23 cellular contexts compared by ENCODE assay signal in the genomic region with DNA sequence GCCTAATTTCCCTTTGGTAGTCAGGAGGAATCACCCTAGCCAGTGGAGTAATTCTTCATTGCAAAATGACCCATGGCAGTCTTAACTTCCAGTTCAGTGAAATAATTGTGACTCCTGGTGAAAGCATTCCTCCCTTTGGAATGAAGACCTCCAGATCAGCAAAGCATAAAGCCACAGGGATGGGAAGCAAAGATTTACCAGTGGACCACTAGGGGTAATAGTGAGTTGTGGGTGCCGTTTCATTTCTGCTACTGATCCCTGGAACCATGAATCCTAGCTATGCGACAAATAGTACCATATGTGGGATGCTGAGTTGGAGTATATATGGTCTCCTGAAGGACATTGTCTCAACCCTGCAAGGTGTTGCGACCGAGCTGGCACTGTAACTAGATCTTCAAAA. TPM values are rescaled to one million over a fixed set of nuclear protein-coding genes. Genes with fewer than 3 reads are reported as not detected.
DNase-seq lines count a peak whose midpoint lies in the region; ATAC-seq and TF ChIP-seq lines count a peak whose summit lies in the region.
"Had no signal": no experiment of that assay in that cellular context is flagged by ENCODE, and none has a peak within 500 bp of the region (broad histone marks: within the 10 kb centered on the region; RNA-seq: fewer than 3 reads in every experiment).

No MANE protein-coding gene starts in this region.

- H3K36me3 ChIP-seq in BJ (ENCODE audit: control insufficient read depth, insufficient read depth, low read length) (peaks cover 12% of the 10 kb centered on the region), brain microvascular endothelial cell (replicated peaks) (peaks cover 17% of the 10 kb centered on the region), left ventricle myocardium inferior (peaks cover 26% of the 10 kb centered on the region)

- no peak overlapping the region for H3K4me3 Mint-ChIP-seq in HFFc6
- H3K4me3 Mint-ChIP-seq: activated T-cell treated with anti-CD3 and anti-CD28 coated beads, Interleukin-2, amount 50 U/mL, for 24 hours; naive B cell; T-cell had no signal

- H3K27me3 ChIP-seq in BJ (ENCODE audit: control insufficient read depth, insufficient read depth, low read length): no peaks in the 10 kb centered on the region
- no peaks in the 10 kb centered on the region for H3K27me3 ChIP-seq in brain microvascular endothelial cell (replicated peaks)
- H3K27me3 ChIP-seq in left ventricle myocardium inferior (ENCODE audit: low read depth): no peaks in the 10 kb centered on the region
- H3K27me3 ChIP-seq: stomach had no signal

- peaks cover 7% of the 10 kb centered on the region for H3K4me1 Mint-ChIP-seq in HFFc6 (ENCODE audit: low read depth)

- no peaks in the 10 kb centered on the region for H3K4me1 ChIP-seq in left ventricle myocardium inferior
- H3K4me1 ChIP-seq: parathyroid adenoma, stomach had no signal

- H3K9me3 ChIP-seq in left ventricle myocardium inferior (replicated peaks): no peaks in the 10 kb centered on the region
- H3K9me3 ChIP-seq: stomach had no signal

- H3K36me3 Mint-ChIP-seq in HFFc6 (ENCODE audit: low read depth): peaks cover 5% of the 10 kb centered on the region; the same call in 1 of the 2 replicates

- in situ Hi-C loops in brain microvascular endothelial cell (cut with HindIII; ENCODE audit: low pct_ligation_motif_present, low sequenced_read_pairs): no loop called here

- no peaks in the 10 kb centered on the region for H3K9me3 Mint-ChIP-seq in HFFc6
- H3K9me3 Mint-ChIP-seq: activated T-cell treated with anti-CD3 and anti-CD28 coated beads, Interleukin-2, amount 50 U/mL, for 24 hours; naive B cell; T-cell had no signal

- peak; percentile 13; the same call in 1 of the 2 replicates for TF ChIP-seq CTCF in BJ (IDR thresholded peaks at IDR 0.05; ENCODE audit: insufficient read depth, low read depth, low read length)
- TF ChIP-seq CTCF in HFFc6 (IDR thresholded peaks at IDR 0.05): peak; percentile 36; the same call in 1 of the 2 replicates
- TF ChIP-seq CTCF in brain microvascular endothelial cell (IDR thresholded peaks at IDR 0.05; ENCODE audit: low read depth, low read length, missing control alignments): peak; percentile 38
- no peak for TF ChIP-seq CTCF in left ventricle myocardium inferior (IDR thresholded peaks at IDR 0.05; ENCODE audit: borderline replicate concordance)

- peak; percentile 11 for ATAC-seq in left lobe of liver
- ATAC-seq in HG03457 (IDR thresholded peaks at IDR 0.05; ENCODE audit: unreplicated experiment): no peak
- no peak for ATAC-seq in HG03039 (IDR thresholded peaks at IDR 0.05; ENCODE audit: unreplicated experiment)
- ATAC-seq: GM12878, T-cell had no signal

- CTCF ChIA-PET in BJ (lab: Yijun Ruan, JAX): interaction anchor here (1.6 kb wide), 1 partner anchor 9 kb away, joined by 5 read pairs; no protein-coding TSS in a partner anchor

- no peak overlapping the region for H3K27ac ChIP-seq in brain microvascular endothelial cell
- no peak overlapping the region for H3K27ac ChIP-seq in left ventricle myocardium inferior (replicated peaks)
- H3K27ac ChIP-seq: parathyroid adenoma, stomach had no signal

- DNase-seq in BJ (ENCODE audit: low read depth) (no peak), HFFc6 (peak; percentile 16), brain microvascular endothelial cell (no peak), left lobe of liver (ENCODE audit: low spot score) (no peak), left ventricle myocardium inferior (no peak), NCI-H1436 (lab: John Stamatoyannopoulos, UW) (no peak)
- DNase-seq: activated CD4-positive, alpha-beta T cell treated with anti-CD3 and anti-CD28 coated beads, Interleukin-2, amount 50 U/mL, for 48 hours; activated naive CD4-positive, alpha-beta T cell treated with anti-CD3 and anti-CD28 coated beads, Interleukin-2, amount 50 U/mL, for 16 hours; activated T-cell treated with anti-CD3 and anti-CD28 coated beads, Interleukin-2, amount 50 U/mL, for 24 hours; COR-L47; glutamatergic neuron; naive B cell; NCI-H1694; stomach; T-cell had no signal

- H3K27ac Mint-ChIP-seq in HFFc6: no peak overlapping the region
- H3K27ac Mint-ChIP-seq: activated T-cell treated with anti-CD3 and anti-CD28 coated beads, Interleukin-2, amount 50 U/mL, for 24 hours had no signal

- POLR2A ChIA-PET in BJ (lab: Charles Lee): no interaction called here

- H3K4me3 ChIP-seq in BJ (ENCODE audit: low read depth, low read length): no peak overlapping the region
- no peak overlapping the region for H3K4me3 ChIP-seq in brain microvascular endothelial cell (ENCODE audit: low read depth, low read length)
- H3K4me3 ChIP-seq in left ventricle myocardium inferior: no peak overlapping the region
- H3K4me3 ChIP-seq: GM12878, lung, stomach had no signal

- peaks cover 2% of the 10 kb centered on the region; the same call in 1 of the 2 replicates for H3K27me3 Mint-ChIP-seq in HFFc6 (ENCODE audit: insufficient read depth)
- H3K27me3 Mint-ChIP-seq: activated T-cell treated with anti-CD3 and anti-CD28 coated beads, Interleukin-2, amount 50 U/mL, for 24 hours; naive B cell; T-cell had no signal

- intact Hi-C loops in left ventricle myocardium inferior (cut with micrococcal nuclease): no loop called here

RNA-seq across cellular contexts. Expression of a gene that starts 13.7 kb away (rescaled TPM):
- 13.1 and 16.9 TPM in 2 replicates for polyA plus RNA-seq in BJ (2011; rRNA removed)
- polyA minus RNA-seq in BJ (2011; rRNA and poly(A)+ RNA removed): 9.2 and 12.1 TPM in 2 replicates
- 10 to 100 TPM; 31.8 to 38.9 (median 35.5) TPM for total RNA-seq in HFFc6 (2021; fragmentation: NEBNext Ultra II Directional; extraction: Animal tissue kit (Norgen Biotek cat#: 25700))
- 24.4 TPM for total RNA-seq in left lobe of liver
- total RNA-seq in left ventricle myocardium inferior: 93.5 TPM

RNA-seq across cellular contexts. Expression of a gene that starts 51.3 kb away (rescaled TPM):
- not detected in 2 replicates for polyA plus RNA-seq in BJ (2011; rRNA removed)
- not detected in 2 replicates for polyA minus RNA-seq in BJ (2011; rRNA and poly(A)+ RNA removed)
- not detected for total RNA-seq in HFFc6 (2021; fragmentation: NEBNext Ultra II Directional; extraction: Animal tissue kit (Norgen Biotek cat#: 25700))
- not detected for total RNA-seq in left lobe of liver
- total RNA-seq in left ventricle myocardium inferior: not detected
- total RNA-seq: astrocyte, GM12878, MCF 10A, stomach, urinary bladder had no signal
- polyA plus RNA-seq: GM12878, urinary bladder had no signal
